8 cellular contexts compared by ENCODE assay signal in genomic region chr10:99619090-99619800, GRCh38. TPM values are rescaled to one million over a fixed set of nuclear protein-coding genes. Genes with fewer than 3 reads are reported as not detected.
A peak's percentile ranks its signal among the peaks of the same experiment; 100 is the strongest.
DNase-seq lines count a peak whose midpoint lies in the region; ATAC-seq lines count a peak whose summit lies in the region.

No MANE protein-coding gene starts in this region.

- H3K4me1 Mint-ChIP-seq in activated naive CD4-positive, alpha-beta T cell treated with anti-CD3 and anti-CD28 coated beads, Interleukin-2, amount 50 U/mL, for 24 hours: peaks cover 52% of the 10 kb centered on the region
- H3K4me1 Mint-ChIP-seq in stimulated activated naive B cell treated with anti-CD40 and anti-IgM and Interleukin-4, amounts not matched to agents 10 μg/mL and 1 μg/mL and 100 μg/mL, for 72 hours: peaks cover 28 to 33% of the 10 kb centered on the region in 2 donors

- no peak for ATAC-seq in stimulated activated naive B cell treated with anti-CD40 and anti-IgM and Interleukin-4, amounts not matched to agents 10 μg/mL and 1 μg/mL and 100 μg/mL, for 72 hours (replicated peaks)
- ATAC-seq in HG03432 (IDR thresholded peaks at IDR 0.05; ENCODE audit: unreplicated experiment) (no peak), GM19463 (IDR thresholded peaks at IDR 0.05; ENCODE audit: unreplicated experiment) (no peak)

- H3K9me3 Mint-ChIP-seq in activated naive CD4-positive, alpha-beta T cell treated with anti-CD3 and anti-CD28 coated beads, Interleukin-2, amount 50 U/mL, for 24 hours: no peaks in the 10 kb centered on the region
- H3K9me3 Mint-ChIP-seq in stimulated activated naive B cell treated with anti-CD40 and anti-IgM and Interleukin-4, amounts not matched to agents 10 μg/mL and 1 μg/mL and 100 μg/mL, for 72 hours: no peaks in the 10 kb centered on the region

- H3K27me3 Mint-ChIP-seq in activated naive CD4-positive, alpha-beta T cell treated with anti-CD3 and anti-CD28 coated beads, Interleukin-2, amount 50 U/mL, for 24 hours: no peaks in the 10 kb centered on the region
- H3K27me3 Mint-ChIP-seq in stimulated activated naive B cell treated with anti-CD40 and anti-IgM and Interleukin-4, amounts not matched to agents 10 μg/mL and 1 μg/mL and 100 μg/mL, for 72 hours: no peaks in the 10 kb centered on the region

- peak overlapping the region; percentile 90 for H3K27ac Mint-ChIP-seq in activated naive CD4-positive, alpha-beta T cell treated with anti-CD3 and anti-CD28 coated beads, Interleukin-2, amount 50 U/mL, for 24 hours
- peak overlapping the region; percentile 87 for H3K27ac Mint-ChIP-seq in stimulated activated naive B cell treated with anti-CD40 and anti-IgM and Interleukin-4, amounts not matched to agents 10 μg/mL and 1 μg/mL and 100 μg/mL, for 72 hours

- H3K9ac ChIP-seq in BLaER1: peak overlapping the region; percentile 88
- peak overlapping the region; percentile 14 for H3K9ac ChIP-seq in iPS-15b (ENCODE audit: low read depth, low read length)

- H3K36me3 Mint-ChIP-seq in activated naive CD4-positive, alpha-beta T cell treated with anti-CD3 and anti-CD28 coated beads, Interleukin-2, amount 50 U/mL, for 24 hours: peaks cover 1% of the 10 kb centered on the region
- H3K36me3 Mint-ChIP-seq in stimulated activated naive B cell treated with anti-CD40 and anti-IgM and Interleukin-4, amounts not matched to agents 10 μg/mL and 1 μg/mL and 100 μg/mL, for 72 hours: peaks cover 0 to 4% of the 10 kb centered on the region in 2 donors

- H3K27me3 ChIP-seq in BLaER1: no peaks in the 10 kb centered on the region
- peaks cover 9% of the 10 kb centered on the region for H3K27me3 ChIP-seq in iPS-15b (ENCODE audit: control insufficient read depth, insufficient read depth, low read length)

- H3K4me3 ChIP-seq in BLaER1: peak overlapping the region; percentile 90
- peak overlapping the region; percentile 66 for H3K4me3 ChIP-seq in iPS-15b (ENCODE audit: low read depth, low read length)

- H3K27ac ChIP-seq in BLaER1: peak overlapping the region; percentile 80

- H3K9me3 ChIP-seq in BLaER1: no peaks in the 10 kb centered on the region
- H3K9me3 ChIP-seq in iPS-15b (ENCODE audit: control insufficient read depth, insufficient read depth, low read length): no peaks in the 10 kb centered on the region

- DNase-seq in HT-29 (ENCODE audit: low spot score) (peak; percentile 57), AG20443 (ENCODE audit: low spot score) (no peak)
- DNase-seq in stimulated activated naive B cell treated with anti-CD40 and anti-IgM and Interleukin-4, amounts not matched to agents 10 μg/mL and 1 μg/mL and 100 μg/mL, for 72 hours: no peak

- peaks cover 46% of the 10 kb centered on the region for H4K20me1 ChIP-seq in BLaER1

- peak overlapping the region; percentile 93 for H3K4me2 ChIP-seq in BLaER1

- H3K36me3 ChIP-seq in BLaER1: peaks cover 15% of the 10 kb centered on the region
- no peaks in the 10 kb centered on the region for H3K36me3 ChIP-seq in iPS-15b (ENCODE audit: control insufficient read depth, insufficient read depth, low read length)

- H3K4me1 ChIP-seq in BLaER1 (peaks cover 39% of the 10 kb centered on the region), iPS-15b (ENCODE audit: control insufficient read depth, insufficient read depth, low read length) (peaks cover 10% of the 10 kb centered on the region)

- H3K4me3 Mint-ChIP-seq in activated naive CD4-positive, alpha-beta T cell treated with anti-CD3 and anti-CD28 coated beads, Interleukin-2, amount 50 U/mL, for 24 hours: peak overlapping the region; percentile 89
- peak overlapping the region; percentile 67 to 70 for H3K4me3 Mint-ChIP-seq in stimulated activated naive B cell treated with anti-CD40 and anti-IgM and Interleukin-4, amounts not matched to agents 10 μg/mL and 1 μg/mL and 100 μg/mL, for 72 hours

RNA-seq across cellular contexts. Expression of gene SLC25A28, which starts 1.0 kb away (rescaled TPM):
- total RNA-seq in HT-29 (2014; rRNA removed; shearing (Covaris generic)): 19.9 and 29.4 TPM in 2 replicates

RNA-seq across cellular contexts. Expression of gene ENTPD7, which starts 40.1 kb away (rescaled TPM):
- 8.5 and 8.9 TPM in 2 replicates for total RNA-seq in HT-29 (2014; rRNA removed; shearing (Covaris generic))
